ENCODE assay signal across 7 cellular contexts in the genomic region with DNA sequence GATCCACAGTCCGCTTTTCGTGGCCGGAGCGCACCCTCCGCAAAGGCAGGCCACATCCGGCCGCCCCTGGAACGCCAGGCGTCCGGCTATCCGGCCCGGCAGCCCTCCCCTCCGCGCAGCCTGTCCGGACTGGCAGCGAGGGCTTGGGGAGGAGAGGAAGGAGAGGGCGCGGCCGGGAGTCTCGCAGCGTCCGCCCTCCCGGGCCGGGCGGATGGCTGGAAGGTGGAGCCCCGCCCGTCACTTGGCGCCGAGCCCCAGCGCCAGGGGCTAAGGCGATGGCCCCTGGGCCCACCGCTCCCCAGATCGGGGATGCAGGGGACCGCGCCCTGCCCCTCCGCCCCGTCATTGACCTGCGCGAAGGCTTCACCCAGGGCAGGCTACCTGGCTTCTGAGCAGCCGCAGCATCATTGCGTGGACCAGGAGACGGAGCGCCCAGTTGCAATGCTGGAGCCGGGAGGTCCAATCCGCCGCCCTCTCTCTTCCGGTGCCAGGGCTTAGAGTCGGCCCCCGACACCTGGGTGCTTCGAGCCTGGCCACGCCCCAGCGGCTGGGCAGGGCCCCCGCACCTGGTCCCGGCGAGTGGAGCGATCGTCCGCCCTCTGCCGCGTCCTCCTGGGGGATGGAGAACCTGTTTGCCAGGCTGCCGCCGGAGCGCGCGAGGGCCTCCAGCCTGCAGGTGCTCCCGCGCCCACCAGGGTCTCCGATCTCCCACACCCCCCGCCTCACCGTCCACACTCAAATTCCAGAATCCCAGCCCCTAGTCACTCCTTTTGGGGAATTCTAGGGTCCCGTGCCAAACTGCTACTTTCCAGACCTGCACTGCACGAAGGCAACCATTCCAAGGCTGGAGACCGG. TPM values are rescaled to one million over a fixed set of nuclear protein-coding genes. Genes with fewer than 3 reads are reported as not detected.
A peak's percentile ranks its signal among the peaks of the same experiment; 100 is the strongest.
DNase-seq lines count a peak whose midpoint lies in the region; ATAC-seq and TF ChIP-seq lines count a peak whose summit lies in the region.

TSS of gene FUT1 (minus strand) at position 131 of the 855 bp plus-strand sequence. CDS start 1,360 bp downstream, outside the sequence.

- H3K4me3 Mint-ChIP-seq in neural crest cell: peak within 1 kb of the TSS; percentile 65

- DNase-seq in GM20000 (ENCODE audit: low spot score) (peak; percentile 54), NCI-H2196 treated with DMSO at 0.1 percent for 48 hours (lab: John Stamatoyannopoulos, UW; ENCODE audit: unreplicated experiment) (peak; percentile 94), activated T-helper 1 cell treated with Interleukin-2 at 50 U/mL for 16 hours (ENCODE audit: low read depth) (peak; percentile 15), fibroblast of the aortic adventitia (ENCODE audit: low read depth) (no peak), neural crest cell (ENCODE audit: low read depth, low spot score) (no peak), SJCRH30 (no peak)

- peaks cover 17% of the 10 kb centered on the region for H3K4me1 Mint-ChIP-seq in neural crest cell

- H3K9me3 Mint-ChIP-seq in neural crest cell: no peaks in the 10 kb centered on the region

- H3K36me3 ChIP-seq in SJCRH30: no peaks in the 10 kb centered on the region

- H3K27ac Mint-ChIP-seq in neural crest cell (ENCODE audit: unreplicated experiment): no peak within 1 kb of the TSS

- H3K36me3 Mint-ChIP-seq in neural crest cell (ENCODE audit: low read depth): peaks cover 2% of the 10 kb centered on the region

- H3K4me1 ChIP-seq in SJCRH30: no peaks in the 10 kb centered on the region

- no peak for ATAC-seq in HG02759 (IDR thresholded peaks at IDR 0.05; ENCODE audit: unreplicated experiment)

- H3K27me3 Mint-ChIP-seq in neural crest cell (ENCODE audit: low read depth): peaks cover 52% of the 10 kb centered on the region

- H3K27me3 ChIP-seq in SJCRH30: no peaks in the 10 kb centered on the region

- H3K27ac ChIP-seq in SJCRH30: no peak within 1 kb of the TSS

- no peaks in the 10 kb centered on the region for H3K9me3 ChIP-seq in SJCRH30 (replicated peaks)

- TF ChIP-seq CTCF in GM20000 (IDR thresholded peaks at IDR 0.05; ENCODE audit: extremely low read depth, missing control alignments) (no peak), fibroblast of the aortic adventitia (IDR thresholded peaks at IDR 0.05; ENCODE audit: insufficient read depth, low read length) (no peak), neural crest cell (conservative IDR thresholded peaks at IDR 0.05) (peak; percentile 57)

- H3K4me3 ChIP-seq in fibroblast of the aortic adventitia (ENCODE audit: low read depth, low read length): peak within 1 kb of the TSS; percentile 49
- no peak within 1 kb of the TSS for H3K4me3 ChIP-seq in SJCRH30

RNA-seq across cellular contexts. Expression of gene FUT1, which starts in this region (rescaled TPM):
- total RNA-seq in fibroblast of the aortic adventitia (ENCODE audit: low replicate concordance) (under 0.01 TPM in 1 of 2 replicates, not detected in the other), neural crest cell (0.51 and 0.59 TPM in 2 replicates)
- not detected in 2 replicates for total RNA-seq in SJCRH30 (2014; rRNA removed; shearing (Covaris generic))

Comparison
In these comparisons a context has a peak if more than half of its experiments do, and no peak if none do; other contexts are left out.
1. DNase-seq: peak in GM20000 (single experiment), NCI-H2196 treated with DMSO at 0.1 percent for 48 hours (single experiment) and activated T-helper 1 cell treated with Interleukin-2 at 50 U/mL for 16 hours (single experiment); none in fibroblast of the aortic adventitia (single experiment), neural crest cell (single experiment) and SJCRH30 (0 of 2).